In genomic region chr10:66931340-66931948, GRCh38 we compare ENCODE assay signal across 9 cellular contexts. TPM values are rescaled to one million over a fixed set of nuclear protein-coding genes. Genes with fewer than 3 reads are reported as not detected.
DNase-seq lines count a peak whose midpoint lies in the region; ATAC-seq, FAIRE-seq and TF ChIP-seq lines count a peak whose summit lies in the region.
"Had no signal": no experiment of that assay in that cellular context is flagged by ENCODE, and none has a peak within 500 bp of the region (broad histone marks: within the 10 kb centered on the region; RNA-seq: fewer than 3 reads in every experiment).

No MANE protein-coding gene starts in this region.

- POLR2A ChIA-PET in CD8-positive, alpha-beta T cell (lab: Charles Lee) = no interaction called here

- H3K27ac Mint-ChIP-seq in CD8-positive, alpha-beta T cell = no peak overlapping the region

- no peaks in the 10 kb centered on the region for H3K4me1 ChIP-seq in CD8-positive, alpha-beta T cell (ENCODE audit: insufficient read depth, low read length)
- H3K4me1 ChIP-seq in lower lobe of right lung = no peaks in the 10 kb centered on the region

- ATAC-seq in CD8-positive, alpha-beta T cell = no peak
- peak; percentile 86 for ATAC-seq in GM18861 (IDR thresholded peaks at IDR 0.05; ENCODE audit: unreplicated experiment)
- peak; percentile 85 for ATAC-seq in HG03095 (IDR thresholded peaks at IDR 0.05; ENCODE audit: unreplicated experiment)
- ATAC-seq in lower lobe of right lung = peak in 1 of 2 donors; percentile 59

- FAIRE-seq in bronchial epithelial cell (lab: Jason Lieb, UNC) = no peak

- H3K9me3 ChIP-seq in CD8-positive, alpha-beta T cell (ENCODE audit: low read length) = no peaks in the 10 kb centered on the region
- no peaks in the 10 kb centered on the region for H3K9me3 ChIP-seq in lower lobe of right lung

- no peaks in the 10 kb centered on the region for H3K36me3 Mint-ChIP-seq in CD8-positive, alpha-beta T cell

- DNase-seq in CD8-positive, alpha-beta T cell = no peak
- peak; percentile 43 for DNase-seq in NCI-H774 (lab: John Stamatoyannopoulos, UW)
- peak; percentile 56 for DNase-seq in bronchial epithelial cell (ENCODE audit: low read depth)
- no peak for DNase-seq in lower lobe of right lung
- DNase-seq in activated CD8-positive, alpha-beta memory T cell treated with anti-CD3 and anti-CD28 coated beads for 24 hours = no peak
- DNase-seq in stimulated activated CD4-positive, alpha-beta T cell treated with anti-CD3 and anti-CD28 coated beads, Interleukin-4, amount 100 ng/mL, for 24 hours = no peak

- TF ChIP-seq CTCF in CD8-positive, alpha-beta T cell (IDR thresholded peaks at IDR 0.05) = peak; percentile 41
- TF ChIP-seq CTCF in bronchial epithelial cell (IDR thresholded peaks at IDR 0.05; ENCODE audit: insufficient read depth, low read length, severe bottlenecking) (peak; percentile 63), lower lobe of right lung (IDR thresholded peaks at IDR 0.05) (peak; percentile 72)

- H3K4me1 Mint-ChIP-seq in CD8-positive, alpha-beta T cell (ENCODE audit: low read depth) = no peaks in the 10 kb centered on the region

- H3K36me3 ChIP-seq in CD8-positive, alpha-beta T cell (ENCODE audit: insufficient read depth, low read length) = no peaks in the 10 kb centered on the region
- H3K36me3 ChIP-seq in bronchial epithelial cell (ENCODE audit: control insufficient read depth, insufficient read depth, low read length) (no peaks in the 10 kb centered on the region), lower lobe of right lung (no peaks in the 10 kb centered on the region)

- H3K27me3 ChIP-seq in CD8-positive, alpha-beta T cell (ENCODE audit: insufficient read depth, low read length) = no peaks in the 10 kb centered on the region
- H3K27me3 ChIP-seq in bronchial epithelial cell (ENCODE audit: control insufficient read depth, insufficient read depth, low read length) = peaks cover 9% of the 10 kb centered on the region
- peaks cover 33% of the 10 kb centered on the region for H3K27me3 ChIP-seq in lower lobe of right lung (ENCODE audit: low read depth)

- H3K4me3 ChIP-seq in CD8-positive, alpha-beta T cell (ENCODE audit: low read depth, low read length) = no peak overlapping the region
- H3K4me3 ChIP-seq in bronchial epithelial cell (ENCODE audit: low read depth, low read length) (no peak overlapping the region), lower lobe of right lung (no peak overlapping the region)
- H3K4me3 ChIP-seq: skin epidermis had no signal

- peaks cover 27% of the 10 kb centered on the region for H3K27me3 Mint-ChIP-seq in CD8-positive, alpha-beta T cell (ENCODE audit: low read depth)

- intact Hi-C loops in CD8-positive, alpha-beta T cell (cut with DNase I, micrococcal nuclease) = no loop called here
- intact Hi-C loops in lower lobe of right lung (cut with DNase I) = no loop called here

- no peaks in the 10 kb centered on the region for H3K9me3 Mint-ChIP-seq in CD8-positive, alpha-beta T cell

- CTCF ChIA-PET in CD8-positive, alpha-beta T cell (lab: Charles Lee) = no interaction called here

- H3K4me3 Mint-ChIP-seq in CD8-positive, alpha-beta T cell = no peak overlapping the region

- no peak overlapping the region for H3K27ac ChIP-seq in CD8-positive, alpha-beta T cell (ENCODE audit: low read depth, low read length)
- no peak overlapping the region for H3K27ac ChIP-seq in lower lobe of right lung
- H3K27ac ChIP-seq: skin epidermis had no signal

RNA-seq across cellular contexts. Expression of gene LRRTM3, which starts 5.6 kb away (rescaled TPM):
- total RNA-seq in CD8-positive, alpha-beta T cell = not detected
- not detected in 2 replicates for total RNA-seq in bronchial epithelial cell
- total RNA-seq in lower lobe of right lung = not detected

Comparison
In these comparisons a context has a peak if more than half of its experiments do, and no peak if none do; other contexts are left out.
1. DNase-seq: peak in NCI-H774 (single experiment) and bronchial epithelial cell (single experiment); none in CD8-positive, alpha-beta T cell (0 of 7), lower lobe of right lung (single experiment), activated CD8-positive, alpha-beta memory T cell treated with anti-CD3 and anti-CD28 coated beads for 24 hours (single experiment) and stimulated activated CD4-positive, alpha-beta T cell treated with anti-CD3 and anti-CD28 coated beads, Interleukin-4, amount 100 ng/mL, for 24 hours (single experiment).
2. Peak in every context shown above with its lines, with median percentiles within 50 percentile points of each other: CTCF ChIP-seq.